ENCODE assay signal across 8 cellular contexts in the genomic region with DNA sequence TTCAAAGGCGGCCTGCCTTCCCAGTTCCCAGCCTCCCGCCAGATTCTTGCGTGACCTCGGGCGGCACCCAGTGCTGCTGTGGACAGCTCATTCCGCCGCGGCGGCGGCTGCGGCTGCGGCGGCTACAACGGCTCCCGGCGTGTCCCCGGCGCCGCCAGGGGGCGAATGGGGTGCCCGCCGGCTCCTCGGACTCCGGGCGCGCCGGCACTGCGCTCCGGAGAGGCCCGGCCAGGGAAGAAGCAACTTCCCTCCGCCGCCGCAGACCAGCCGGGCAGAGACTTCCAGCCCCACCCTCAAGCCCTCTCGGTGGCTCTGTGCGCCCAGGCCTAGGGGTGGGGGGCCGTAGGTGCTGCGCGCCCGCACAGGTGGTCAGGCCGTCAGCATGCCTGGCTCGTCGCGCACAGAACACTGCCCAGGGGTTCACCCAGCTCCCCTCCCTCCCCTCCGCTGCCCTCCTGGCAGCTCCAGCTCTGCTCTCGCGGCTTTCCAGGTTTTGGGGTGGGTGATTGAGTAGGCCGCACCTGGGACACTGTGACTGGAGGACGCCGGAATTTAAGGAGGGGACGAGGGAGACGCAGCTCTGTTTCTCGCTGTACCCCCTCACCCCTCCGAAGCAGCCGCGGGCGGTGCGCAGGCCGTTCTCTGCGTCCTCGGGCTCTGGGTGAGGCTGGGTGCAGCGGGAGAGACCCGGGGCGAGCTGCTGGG. TPM values are rescaled to one million over a fixed set of nuclear protein-coding genes. Genes with fewer than 3 reads are reported as not detected.
DNase-seq lines count a peak whose midpoint lies in the region; ATAC-seq and TF ChIP-seq lines count a peak whose summit lies in the region.

No MANE protein-coding gene starts in this region.

- no peak overlapping the region for H4K8ac ChIP-seq in trophoblast cell (ENCODE audit: low read depth, low read length)

- H3K36me3 Mint-ChIP-seq in type B pancreatic cell = no peaks in the 10 kb centered on the region

- ATAC-seq in HG02852 (IDR thresholded peaks at IDR 0.05; ENCODE audit: unreplicated experiment) (peak; percentile 66), left cardiac atrium (peak; percentile 95 to 96)

- no peak overlapping the region for H2AK5ac ChIP-seq in trophoblast cell (ENCODE audit: low read length)

- H3K27me3 ChIP-seq in adrenal gland (no peaks in the 10 kb centered on the region), trophoblast cell (ENCODE audit: insufficient read depth, low read length) (peaks cover 24% of the 10 kb centered on the region)

- WGBS in adrenal gland, 4 donors = 7 to 18% (median 12%) methylated on average over 36 to 64 of the region's 64 CpGs; no CpG with 5 or more reads in 1 of the 4 donors
- WGBS in trophoblast cell (ENCODE audit: extremely low coverage, insufficient coverage, insufficient read length) = no CpG with 5 or more reads among the region's 64 CpGs

- H3K79me2 ChIP-seq in trophoblast cell (ENCODE audit: control insufficient read depth, insufficient read depth, low read length, poor library complexity) = no peaks in the 10 kb centered on the region

- H4K91ac ChIP-seq in trophoblast cell (ENCODE audit: low read depth, low read length) = no peak overlapping the region

- H3K36me3 ChIP-seq in adrenal gland (replicated peaks in 1 of 2) (no peaks in the 10 kb centered on the region), trophoblast cell (ENCODE audit: control insufficient read depth in 1 of 2, insufficient read depth in 2 of 2, low read length in 2 of 2) (no peaks in the 10 kb centered on the region)

- no peak overlapping the region for H2AFZ ChIP-seq in trophoblast cell (ENCODE audit: insufficient read depth, low read length, poor library complexity)

- no peak overlapping the region for H3K27ac Mint-ChIP-seq in type B pancreatic cell

- H3K9ac ChIP-seq in trophoblast cell (ENCODE audit: low read length) = no peak overlapping the region

- H3K4me3 Mint-ChIP-seq in type B pancreatic cell = peak overlapping the region; percentile 81

- peak; percentile 78 for DNase-seq in EL
- DNase-seq in SKM-1 treated with dmso at 0.1 percent for 144 hours (lab: John Stamatoyannopoulos, UW; ENCODE audit: unreplicated experiment) = peak; percentile 66
- peak; percentile 75 to 86 (median 81) for DNase-seq in adrenal gland
- DNase-seq in left cardiac atrium = peak; percentile 84
- DNase-seq in trophoblast cell = peak; percentile 20 to 47
- DNase-seq in type B pancreatic cell (ENCODE audit: extremely low spot score, unreplicated experiment) = peak; percentile 83
- DNase-seq in NCI-H1105 (lab: John Stamatoyannopoulos, UW) = no peak

- no peaks in the 10 kb centered on the region for H3K9me3 Mint-ChIP-seq in type B pancreatic cell

- H3K4me1 Mint-ChIP-seq in type B pancreatic cell (ENCODE audit: unreplicated experiment) = peaks cover 8% of the 10 kb centered on the region

- no peak overlapping the region for H3K14ac ChIP-seq in trophoblast cell (ENCODE audit: low read length)

- no peak overlapping the region for H2BK120ac ChIP-seq in trophoblast cell (ENCODE audit: insufficient read depth, low read length, poor library complexity)

- H3K4me3 ChIP-seq in adrenal gland (peak overlapping the region in 1 of 4 donors; percentile 60), trophoblast cell (ENCODE audit: low read depth, low read length) (no peak overlapping the region)

- no peak overlapping the region for H3K18ac ChIP-seq in trophoblast cell (ENCODE audit: low read length)

- H3K9me3 ChIP-seq in adrenal gland (replicated peaks in 1 of 3) (no peaks in the 10 kb centered on the region), trophoblast cell (ENCODE audit: insufficient read depth, low read depth, low read length) (no peaks in the 10 kb centered on the region)

- TF ChIP-seq CTCF in adrenal gland (IDR thresholded peaks at IDR 0.05) (peak; percentile 26 to 87 (median 58)), type B pancreatic cell (conservative IDR thresholded peaks at IDR 0.05) (peak; percentile 82)

- peaks cover 53% of the 10 kb centered on the region for H3K27me3 Mint-ChIP-seq in type B pancreatic cell

- no peak overlapping the region for H3K23ac ChIP-seq in trophoblast cell (ENCODE audit: low read length)

- H2BK5ac ChIP-seq in trophoblast cell (ENCODE audit: low read depth, low read length, poor library complexity) = no peak overlapping the region

- peaks cover 15 to 16% of the 10 kb centered on the region in 2 donors for H3K4me1 ChIP-seq in adrenal gland (replicated peaks in 1 of 2)
- peaks cover 6 to 10% of the 10 kb centered on the region in 2 experiments for H3K4me1 ChIP-seq in trophoblast cell (ENCODE audit: control insufficient read depth in 1 of 2, insufficient read depth in 2 of 2, low read length in 2 of 2)

- H3K27ac ChIP-seq in adrenal gland (no peak overlapping the region), trophoblast cell (ENCODE audit: low read depth, low read length) (no peak overlapping the region)

- H3K4ac ChIP-seq in trophoblast cell (ENCODE audit: low read depth, low read length) = no peak overlapping the region

- TF ChIP-seq POLR2A in adrenal gland (IDR thresholded peaks at IDR 0.05) = no peak

- no peak overlapping the region for H2BK12ac ChIP-seq in trophoblast cell (ENCODE audit: low read length)

- peak overlapping the region; percentile 45 for H3K4me2 ChIP-seq in trophoblast cell (ENCODE audit: low read length)

- no peak overlapping the region for H4K12ac ChIP-seq in trophoblast cell (ENCODE audit: low read depth, low read length)

- intact Hi-C loops in adrenal gland (cut with DNase I) (loop anchor here (5.0 kb wide), 3 partner anchors 34 to 74 kb away; a partner anchor contains a TSS), left cardiac atrium (cut with DNase I) (loop anchor here (2.0 to 5.0 kb wide), 2 partner anchors 73 to 74 kb away; no protein-coding TSS in a partner anchor)

- no peaks in the 10 kb centered on the region for H3K79me1 ChIP-seq in trophoblast cell (ENCODE audit: low read length)

RNA-seq across cellular contexts. Expression of a gene that starts 20.2 kb away (rescaled TPM):
- total RNA-seq in adrenal gland (10 to 100 TPM in 7 of 8 donors, 1 to 10 TPM in 1; 8.8 to 25.9 (median 13.8) TPM), left cardiac atrium (10 to 100 TPM; 12.3 to 14.4 TPM), type B pancreatic cell (ENCODE audit: low replicate concordance) (2.6 and 2.9 TPM in 2 replicates)
- polyA plus RNA-seq in adrenal gland = 10 to 100 TPM in 2 of 3 donors, 1 to 10 TPM in 1; 5.6 to 14.8 (median 10.9) TPM
- polyA plus RNA-seq in trophoblast cell (2013) = 0.51 and 0.53 TPM in 2 replicates

RNA-seq across cellular contexts. Expression of a gene that starts 29.0 kb away (rescaled TPM):
- total RNA-seq in adrenal gland (100 to 1,000 TPM; 145 to 605 (median 189) TPM), left cardiac atrium (10 to 100 TPM; 61.7 to 74.6 TPM), type B pancreatic cell (ENCODE audit: low replicate concordance) (49.9 and 73.5 TPM in 2 replicates)
- polyA plus RNA-seq in adrenal gland = 100 to 1,000 TPM; 126 to 188 (median 152) TPM
- polyA plus RNA-seq in trophoblast cell (2013) = 16.4 and 16.5 TPM in 2 replicates

RNA-seq across cellular contexts. Expression of a gene that starts 32.1 kb away (rescaled TPM):
- total RNA-seq in adrenal gland = 10 to 100 TPM; 19.0 to 37.0 (median 25.4) TPM
- 10 to 100 TPM in 1 of 3 donors, 1 to 10 TPM in 2; 4.9 to 14.0 (median 10.0) TPM for polyA plus RNA-seq in adrenal gland
- 10 to 100 TPM; 27.3 to 27.4 TPM for total RNA-seq in left cardiac atrium
- polyA plus RNA-seq in trophoblast cell (2013) = 3.4 TPM in 2 replicates
- 8.3 and 10.7 TPM in 2 replicates for total RNA-seq in type B pancreatic cell (ENCODE audit: low replicate concordance)
